Comparison of ENCODE assay signal across 20 cellular contexts in the genomic region with DNA sequence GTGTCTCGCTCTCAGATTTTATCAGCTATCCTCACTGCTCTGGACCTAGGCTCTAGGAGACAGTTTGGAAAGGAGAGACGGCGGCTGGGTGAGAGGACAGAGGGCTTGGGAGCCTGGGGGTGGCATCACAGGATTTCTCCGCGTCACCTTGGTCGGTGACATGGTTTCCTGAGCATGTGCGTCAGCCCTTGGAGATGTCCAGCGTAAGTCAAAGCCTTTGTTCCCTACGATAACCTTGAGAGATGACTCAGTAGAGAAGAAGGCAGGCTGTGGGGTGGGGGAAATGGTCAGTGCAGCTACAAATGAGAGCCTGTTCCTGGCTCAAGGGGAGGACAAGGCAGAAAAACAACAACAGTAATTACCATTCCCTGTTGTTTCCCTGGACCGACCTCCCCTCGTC.
DNase-seq lines count a peak whose midpoint lies in the region; ATAC-seq, FAIRE-seq and TF ChIP-seq lines count a peak whose summit lies in the region.
"Had no signal": no experiment of that assay in that cellular context is flagged by ENCODE, and none has a peak within 500 bp of the region (broad histone marks: within the 10 kb centered on the region; RNA-seq: fewer than 3 reads in every experiment).

No MANE protein-coding gene starts in this region.

- no peaks in the 10 kb centered on the region for H3K36me3 Mint-ChIP-seq in astrocyte (ENCODE audit: low read depth, unreplicated experiment)
- H3K36me3 Mint-ChIP-seq: stimulated activated naive B cell treated with anti-CD40 and anti-IgM and Interleukin-4, amounts not matched to agents 10 μg/mL and 1 μg/mL and 100 μg/mL, for 72 hours had no signal

- H3K9me3 Mint-ChIP-seq in astrocyte (ENCODE audit: unreplicated experiment), result peaks cover 2% of the 10 kb centered on the region

- peaks cover 6% of the 10 kb centered on the region for H3K4me1 Mint-ChIP-seq in astrocyte (ENCODE audit: low read depth, unreplicated experiment)
- H3K4me1 Mint-ChIP-seq: stimulated activated naive B cell treated with anti-CD40 and anti-IgM and Interleukin-4, amounts not matched to agents 10 μg/mL and 1 μg/mL and 100 μg/mL, for 72 hours; T-helper 17 cell had no signal

- H2AFZ ChIP-seq in astrocyte (ENCODE audit: low read depth, low read length), result peak overlapping the region; percentile 22

- H3K4me2 ChIP-seq in A549 (no peak overlapping the region), astrocyte (ENCODE audit: low read length) (peak overlapping the region; percentile 30)

- H3K36me3 ChIP-seq in astrocyte (ENCODE audit: insufficient read depth, low read length) (no peaks in the 10 kb centered on the region), sigmoid colon (no peaks in the 10 kb centered on the region), colonic mucosa (no peaks in the 10 kb centered on the region)
- H3K36me3 ChIP-seq: tibial nerve had no signal

- TF ChIP-seq POLR2A in A549 (IDR thresholded peaks at IDR 0.05; ENCODE audit: low read length), result no peak
- no peak for TF ChIP-seq POLR2A in sigmoid colon (IDR thresholded peaks at IDR 0.05)

- H3K4me1 ChIP-seq in A549 (peaks cover 10% of the 10 kb centered on the region; the same call in 2 of the 3 replicates), astrocyte (ENCODE audit: insufficient read depth, low read length) (peaks cover 5% of the 10 kb centered on the region), sigmoid colon (no peaks in the 10 kb centered on the region), colonic mucosa (no peaks in the 10 kb centered on the region)
- H3K4me1 ChIP-seq: foreskin keratinocyte, tibial nerve had no signal

- H4K20me1 ChIP-seq in astrocyte (ENCODE audit: insufficient read depth, low read length), result no peaks in the 10 kb centered on the region

- 76% methylated on average over 11 of the region's 11 CpGs for WGBS in A549 (ENCODE audit: missing lambda C conversion rate)
- WGBS in sigmoid colon, 2 donors, result 91 to 97% methylated on average over 11 of the region's 11 CpGs

- peaks cover 6% of the 10 kb centered on the region for H3K27me3 Mint-ChIP-seq in astrocyte (ENCODE audit: low read depth, unreplicated experiment)
- H3K27me3 Mint-ChIP-seq: T-helper 17 cell had no signal

- TF ChIP-seq RAD21 in A549 (conservative IDR thresholded peaks at IDR 0.05 in 1 of 2, IDR thresholded peaks at IDR 0.05 in 1 of 2), result no peak

- DNase-seq in A549 (ENCODE audit: low read depth in 1 of 2, low spot score in 1 of 2), result peak; percentile 16 to 74
- DNase-seq in HT1080 (ENCODE audit: low read depth), result peak; percentile 76
- DNase-seq in astrocyte (ENCODE audit: low read depth), result peak; percentile 81
- DNase-seq in iPS-NIHi7 (ENCODE audit: extremely low spot score), result peak; percentile 31
- no peak for DNase-seq in sigmoid colon
- no peak for DNase-seq in colonic mucosa
- DNase-seq: activated CD4-positive, CD25-positive, alpha-beta regulatory T cell; C1 segment of cervical spinal cord; foreskin keratinocyte; GOT3; KBM-7; NCI-H2081 treated with DMSO at 0.1 percent for 48 hours; NCI-H524; occipital lobe; Right ventricle myocardium superior; stimulated activated naive B cell treated with anti-CD40 and anti-IgM and Interleukin-4, amounts not matched to agents 10 μg/mL and 1 μg/mL and 100 μg/mL, for 72 hours; T-helper 17 cell had no signal

- no peak overlapping the region for H3K4me3 Mint-ChIP-seq in astrocyte (ENCODE audit: unreplicated experiment)
- H3K4me3 Mint-ChIP-seq: stimulated activated naive B cell treated with anti-CD40 and anti-IgM and Interleukin-4, amounts not matched to agents 10 μg/mL and 1 μg/mL and 100 μg/mL, for 72 hours; T-helper 17 cell had no signal

- H3K9me3 ChIP-seq in A549 (no peaks in the 10 kb centered on the region), astrocyte (ENCODE audit: insufficient read depth, low read depth, low read length) (no peaks in the 10 kb centered on the region), sigmoid colon (no peaks in the 10 kb centered on the region), colonic mucosa (no peaks in the 10 kb centered on the region)
- H3K9me3 ChIP-seq: tibial nerve had no signal

- CTCF ChIA-PET in A549 (lab: Yijun Ruan, JAX), result interaction anchor here (0.6 kb wide), 1 partner anchor 250 kb away, joined by 3 read pairs; no protein-coding TSS in a partner anchor

- H3K4me3 ChIP-seq in A549 (no peak overlapping the region), astrocyte (ENCODE audit: insufficient read depth, low read depth, low read length) (no peak overlapping the region), sigmoid colon (no peak overlapping the region), colonic mucosa (no peak overlapping the region)
- H3K4me3 ChIP-seq: tibial nerve had no signal

- peak overlapping the region; percentile 83 for H3K27ac Mint-ChIP-seq in astrocyte (ENCODE audit: unreplicated experiment)
- H3K27ac Mint-ChIP-seq: stimulated activated naive B cell treated with anti-CD40 and anti-IgM and Interleukin-4, amounts not matched to agents 10 μg/mL and 1 μg/mL and 100 μg/mL, for 72 hours; T-helper 17 cell had no signal

- H3K27me3 ChIP-seq in astrocyte (ENCODE audit: insufficient read depth, low read length) (no peaks in the 10 kb centered on the region), sigmoid colon (no peaks in the 10 kb centered on the region), colonic mucosa (no peaks in the 10 kb centered on the region)
- H3K27me3 ChIP-seq: foreskin keratinocyte, tibial nerve had no signal

- H3K27ac ChIP-seq in A549, result peak overlapping the region in 1 of 2 experiments; percentile 20; a peak in 1 of 6 replicates
- no peak overlapping the region for H3K27ac ChIP-seq in astrocyte (ENCODE audit: low read depth, low read length)
- no peak overlapping the region for H3K27ac ChIP-seq in sigmoid colon
- no peak overlapping the region for H3K27ac ChIP-seq in colonic mucosa
- H3K27ac ChIP-seq: foreskin keratinocyte, tibial nerve had no signal

- ATAC-seq in A549, result peak; percentile 54 to 77; a peak in 4 of 6 replicates
- ATAC-seq in HG02759 (IDR thresholded peaks at IDR 0.05; ENCODE audit: unreplicated experiment), result no peak
- no peak for ATAC-seq in HG03280 (IDR thresholded peaks at IDR 0.05; ENCODE audit: unreplicated experiment)
- ATAC-seq: foreskin keratinocyte; stimulated activated naive B cell treated with anti-CD40 and anti-IgM and Interleukin-4, amounts not matched to agents 10 μg/mL and 1 μg/mL and 100 μg/mL, for 72 hours; T-helper 17 cell had no signal

- TF ChIP-seq CTCF in A549 (IDR thresholded peaks at IDR 0.05), result no peak
- no peak for TF ChIP-seq CTCF in astrocyte (IDR thresholded peaks at IDR 0.05; ENCODE audit: insufficient read depth, low read depth, low read length)
- no peak for TF ChIP-seq CTCF in sigmoid colon (IDR thresholded peaks at IDR 0.05)
- TF ChIP-seq CTCF in colonic mucosa (IDR thresholded peaks at IDR 0.05), result no peak

- peak overlapping the region; percentile 21 for H3K9ac ChIP-seq in astrocyte (ENCODE audit: low read length)
- H3K9ac ChIP-seq in colonic mucosa (ENCODE audit: low read depth in 2 of 2, low read length in 2 of 2), result no peak overlapping the region

- H3K79me2 ChIP-seq in astrocyte (ENCODE audit: insufficient read depth, low read length), result no peaks in the 10 kb centered on the region

- intact Hi-C loops in sigmoid colon (cut with DNase I) (no loop called here), colonic mucosa (cut with DNase I) (no loop called here)

- POLR2A ChIA-PET in A549 (lab: Yijun Ruan, JAX), result no interaction called here

- no peak for FAIRE-seq in A549 (lab: Jason Lieb, UNC)
- no peak for FAIRE-seq in astrocyte (lab: Jason Lieb, UNC)

- TF ChIP-seq EP300 in A549 (IDR thresholded peaks at IDR 0.05), result no peak
- no peak for TF ChIP-seq EP300 in sigmoid colon (IDR thresholded peaks at IDR 0.05)

TF ChIP-seq in A549, 52 proteins besides CTCF, POLR2A, EP300 and RAD21 (continues in another document):
- TF ChIP-seq FOXS1 (CRISPR knock-in tag; IDR thresholded peaks at IDR 0.05), result no peak
- TF ChIP-seq TFCP2L1 (CRISPR knock-in tag; IDR thresholded peaks at IDR 0.05), result no peak
- TF ChIP-seq FOSL2 (IDR thresholded peaks at IDR 0.05), result no peak
- peak; percentile 17; the same call in 1 of the 2 replicates for TF ChIP-seq FOSL2 (CRISPR knock-in tag; IDR thresholded peaks at IDR 0.05)
- TF ChIP-seq ZNF302 (CRISPR knock-in tag; IDR thresholded peaks at IDR 0.05), result no peak
- TF ChIP-seq SMC3 (IDR thresholded peaks at IDR 0.05), result no peak
- TF ChIP-seq FOSB (CRISPR knock-in tag; IDR thresholded peaks at IDR 0.05), result no peak
- TF ChIP-seq CEBPB (IDR thresholded peaks at IDR 0.05), result no peak
- no peak for TF ChIP-seq NR3C1 (IDR thresholded peaks at IDR 0.05)
- TF ChIP-seq, protein P1, sequence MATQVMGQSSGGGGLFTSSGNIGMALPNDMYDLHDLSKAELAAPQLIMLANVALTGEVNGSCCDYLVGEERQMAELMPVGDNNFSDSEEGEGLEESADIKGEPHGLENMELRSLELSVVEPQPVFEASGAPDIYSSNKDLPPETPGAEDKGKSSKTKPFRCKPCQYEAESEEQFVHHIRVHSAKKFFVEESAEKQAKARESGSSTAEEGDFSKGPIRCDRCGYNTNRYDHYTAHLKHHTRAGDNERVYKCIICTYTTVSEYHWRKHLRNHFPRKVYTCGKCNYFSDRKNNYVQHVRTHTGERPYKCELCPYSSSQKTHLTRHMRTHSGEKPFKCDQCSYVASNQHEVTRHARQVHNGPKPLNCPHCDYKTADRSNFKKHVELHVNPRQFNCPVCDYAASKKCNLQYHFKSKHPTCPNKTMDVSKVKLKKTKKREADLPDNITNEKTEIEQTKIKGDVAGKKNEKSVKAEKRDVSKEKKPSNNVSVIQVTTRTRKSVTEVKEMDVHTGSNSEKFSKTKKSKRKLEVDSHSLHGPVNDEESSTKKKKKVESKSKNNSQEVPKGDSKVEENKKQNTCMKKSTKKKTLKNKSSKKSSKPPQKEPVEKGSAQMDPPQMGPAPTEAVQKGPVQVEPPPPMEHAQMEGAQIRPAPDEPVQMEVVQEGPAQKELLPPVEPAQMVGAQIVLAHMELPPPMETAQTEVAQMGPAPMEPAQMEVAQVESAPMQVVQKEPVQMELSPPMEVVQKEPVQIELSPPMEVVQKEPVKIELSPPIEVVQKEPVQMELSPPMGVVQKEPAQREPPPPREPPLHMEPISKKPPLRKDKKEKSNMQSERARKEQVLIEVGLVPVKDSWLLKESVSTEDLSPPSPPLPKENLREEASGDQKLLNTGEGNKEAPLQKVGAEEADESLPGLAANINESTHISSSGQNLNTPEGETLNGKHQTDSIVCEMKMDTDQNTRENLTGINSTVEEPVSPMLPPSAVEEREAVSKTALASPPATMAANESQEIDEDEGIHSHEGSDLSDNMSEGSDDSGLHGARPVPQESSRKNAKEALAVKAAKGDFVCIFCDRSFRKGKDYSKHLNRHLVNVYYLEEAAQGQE (IDR thresholded peaks at IDR 0.05), result no peak
- peak; percentile 33; the same call in 1 of the 2 replicates for TF ChIP-seq GATA3 (IDR thresholded peaks at IDR 0.05; ENCODE audit: borderline replicate concordance)
- no peak; the same call in 1 of the 2 replicates for TF ChIP-seq HOXB5 (CRISPR knock-in tag; IDR thresholded peaks at IDR 0.05)

Comparison
In these comparisons a context has a peak if more than half of its experiments do, and no peak if none do; other contexts are left out.
1. ATAC-seq: peak in A549 (2 of 2); none in HG02759 (single experiment) and HG03280 (single experiment).
2. DNase-seq: peak in A549 (2 of 2), HT1080 (single experiment), astrocyte (single experiment) and iPS-NIHi7 (single experiment); none in sigmoid colon (single experiment) and colonic mucosa (single experiment).